In the genomic region with DNA sequence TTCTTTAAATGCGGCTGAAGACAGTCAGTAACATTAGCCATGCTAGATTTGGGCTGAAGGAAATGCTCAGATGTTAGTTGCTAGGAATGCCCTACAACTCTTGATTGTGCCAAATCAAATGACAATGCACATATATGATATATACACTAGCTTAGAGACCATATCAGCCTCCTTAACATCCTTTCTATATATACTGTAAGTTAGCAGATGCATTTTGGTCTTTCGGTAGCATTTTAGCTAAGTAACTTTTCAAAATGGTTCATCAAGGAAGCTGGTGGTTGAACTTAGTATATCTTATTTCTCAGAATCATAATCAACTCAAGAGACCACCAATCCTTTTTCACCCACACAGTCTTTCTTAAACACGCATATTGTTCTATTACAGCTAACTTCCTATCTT, we compare ENCODE assay signal across 18 cellular contexts. TPM values are rescaled to one million over a fixed set of nuclear protein-coding genes. Genes with fewer than 3 reads are reported as not detected.
DNase-seq lines count a peak whose midpoint lies in the region; ATAC-seq and TF ChIP-seq lines count a peak whose summit lies in the region.
"Had no signal": no experiment of that assay in that cellular context is flagged by ENCODE, and none has a peak within 500 bp of the region (broad histone marks: within the 10 kb centered on the region; RNA-seq: fewer than 3 reads in every experiment).

No MANE protein-coding gene starts in this region.

- no peaks in the 10 kb centered on the region for H3K27me3 ChIP-seq in dorsolateral prefrontal cortex
- H3K27me3 ChIP-seq: BLaER1 had no signal

- H3K4me3 ChIP-seq in dorsolateral prefrontal cortex: no peak overlapping the region
- H3K4me3 ChIP-seq: BLaER1, HAP-1 had no signal

- H3K4me3 Mint-ChIP-seq in activated CD4-positive, alpha-beta T cell treated with anti-CD3 and anti-CD28 coated beads for 36 hours: no peak overlapping the region
- peak overlapping the region; percentile 24 for H3K4me3 Mint-ChIP-seq in natural killer cell treated with Interleukin-12 subunit alpha and Interleukin-12 subunit beta and Interleukin-15 and Interleukin-18, amount 100 ng/mL, for 72 hours
- H3K4me3 Mint-ChIP-seq in natural killer cell: no peak overlapping the region
- H3K4me3 Mint-ChIP-seq: B cell; CD4-positive, CD25-positive, alpha-beta regulatory T cell; CD8-positive, alpha-beta T cell; HFFc6 had no signal

- no peaks in the 10 kb centered on the region for H3K9me3 Mint-ChIP-seq in activated CD4-positive, alpha-beta T cell treated with anti-CD3 and anti-CD28 coated beads for 36 hours (ENCODE audit: low read depth)
- no peaks in the 10 kb centered on the region for H3K9me3 Mint-ChIP-seq in natural killer cell treated with Interleukin-12 subunit alpha and Interleukin-12 subunit beta and Interleukin-15 and Interleukin-18, amount 100 ng/mL, for 72 hours
- no peaks in the 10 kb centered on the region for H3K9me3 Mint-ChIP-seq in natural killer cell
- H3K9me3 Mint-ChIP-seq: CD4-positive, CD25-positive, alpha-beta regulatory T cell; CD8-positive, alpha-beta T cell; HFFc6 had no signal

- H3K27me3 Mint-ChIP-seq in activated CD4-positive, alpha-beta T cell treated with anti-CD3 and anti-CD28 coated beads for 36 hours: peaks cover 23% of the 10 kb centered on the region
- peaks cover 6 to 25% of the 10 kb centered on the region in 2 donors for H3K27me3 Mint-ChIP-seq in natural killer cell treated with Interleukin-12 subunit alpha and Interleukin-12 subunit beta and Interleukin-15 and Interleukin-18, amount 100 ng/mL, for 72 hours
- H3K27me3 Mint-ChIP-seq in natural killer cell (ENCODE audit: low read depth in 2 of 2): peaks cover 7 to 14% of the 10 kb centered on the region in 2 donors

- H3K27ac Mint-ChIP-seq in activated CD4-positive, alpha-beta T cell treated with anti-CD3 and anti-CD28 coated beads for 36 hours: no peak overlapping the region
- H3K27ac Mint-ChIP-seq in natural killer cell treated with Interleukin-12 subunit alpha and Interleukin-12 subunit beta and Interleukin-15 and Interleukin-18, amount 100 ng/mL, for 72 hours: peak overlapping the region in 1 of 2 donors; percentile 71
- no peak overlapping the region for H3K27ac Mint-ChIP-seq in natural killer cell
- H3K27ac Mint-ChIP-seq: B cell; CD4-positive, CD25-positive, alpha-beta regulatory T cell; CD8-positive, alpha-beta T cell; HFFc6 had no signal

- H3K27ac ChIP-seq in dorsolateral prefrontal cortex (peak overlapping the region in 35 of 59 donors; percentile 1 to 100 (median 93)), caudate nucleus (ENCODE audit: low read depth, low read length) (no peak overlapping the region)
- H3K27ac ChIP-seq: 22Rv1, BLaER1, C4-2B had no signal

- no peaks in the 10 kb centered on the region for H3K36me3 Mint-ChIP-seq in activated CD4-positive, alpha-beta T cell treated with anti-CD3 and anti-CD28 coated beads for 36 hours (ENCODE audit: low read depth)
- no peaks in the 10 kb centered on the region for H3K36me3 Mint-ChIP-seq in natural killer cell treated with Interleukin-12 subunit alpha and Interleukin-12 subunit beta and Interleukin-15 and Interleukin-18, amount 100 ng/mL, for 72 hours
- no peaks in the 10 kb centered on the region for H3K36me3 Mint-ChIP-seq in natural killer cell
- H3K36me3 Mint-ChIP-seq: CD4-positive, CD25-positive, alpha-beta regulatory T cell; CD8-positive, alpha-beta T cell had no signal

- no peak for DNase-seq in activated CD4-positive, alpha-beta T cell treated with anti-CD3 and anti-CD28 coated beads for 36 hours
- DNase-seq in activated CD4-positive, alpha-beta T cell treated with anti-CD3 and anti-CD28 coated beads, Interleukin-2, amount 50 U/mL, for 1 hour: no peak
- no peak for DNase-seq in natural killer cell treated with Interleukin-12 subunit alpha and Interleukin-12 subunit beta and Interleukin-15 and Interleukin-18, amount 100 ng/mL, for 72 hours (ENCODE audit: low spot score)
- no peak for DNase-seq in natural killer cell
- no peak for DNase-seq in dorsolateral prefrontal cortex
- DNase-seq in caudate nucleus (lab: John Stamatoyannopoulos, UW): no peak
- DNase-seq: Caco-2; CD4-positive, CD25-positive, alpha-beta regulatory T cell; CD8-positive, alpha-beta T cell; DMS153; DND-41; GOT3; HFFc6 had no signal

- CTCF ChIA-PET in activated CD4-positive, alpha-beta T cell treated with anti-CD3 and anti-CD28 coated beads for 36 hours (lab: Charles Lee): interaction anchor here (0.7 to 1.0 kb wide), 2 partner anchors 36 to 72 kb away, joined by 4 to 5 read pairs; no protein-coding TSS in a partner anchor

- intact Hi-C loops in activated CD4-positive, alpha-beta T cell treated with anti-CD3 and anti-CD28 coated beads for 36 hours (cut with DNase I, micrococcal nuclease): loop anchor here (5.0 kb wide), 3 partner anchors 499 to 829 kb away; no protein-coding TSS in a partner anchor
- intact Hi-C loops in natural killer cell (cut with micrococcal nuclease) (loop anchor here (5.0 kb wide), 1 partner anchor 1204 kb away; no protein-coding TSS in a partner anchor), dorsolateral prefrontal cortex (cut with DNase I) (loop anchor here (5.0 to 10.0 kb wide), 2 partner anchors 719 to 1206 kb away; no protein-coding TSS in a partner anchor)

- ATAC-seq in activated CD4-positive, alpha-beta T cell treated with anti-CD3 and anti-CD28 coated beads for 36 hours: peak; percentile 6
- ATAC-seq in natural killer cell treated with Interleukin-12 subunit alpha and Interleukin-12 subunit beta and Interleukin-15 and Interleukin-18, amount 100 ng/mL, for 72 hours: peak in 1 of 2 donors; percentile 69
- no peak for ATAC-seq in natural killer cell
- ATAC-seq: CD8-positive, alpha-beta T cell had no signal

- POLR2A ChIA-PET in activated CD4-positive, alpha-beta T cell treated with anti-CD3 and anti-CD28 coated beads for 36 hours (lab: Charles Lee): no interaction called here

- peaks cover 37% of the 10 kb centered on the region for H3K4me1 Mint-ChIP-seq in activated CD4-positive, alpha-beta T cell treated with anti-CD3 and anti-CD28 coated beads for 36 hours
- H3K4me1 Mint-ChIP-seq in natural killer cell treated with Interleukin-12 subunit alpha and Interleukin-12 subunit beta and Interleukin-15 and Interleukin-18, amount 100 ng/mL, for 72 hours (ENCODE audit: low read depth in 2 of 2): peaks cover 0 to 13% of the 10 kb centered on the region in 2 donors
- no peaks in the 10 kb centered on the region for H3K4me1 Mint-ChIP-seq in natural killer cell
- H3K4me1 Mint-ChIP-seq: B cell had no signal

- no peak for TF ChIP-seq CTCF in natural killer cell (IDR thresholded peaks at IDR 0.05)
- no peak for TF ChIP-seq CTCF in dorsolateral prefrontal cortex (IDR thresholded peaks at IDR 0.05 in 54 of 56, conservative IDR thresholded peaks at IDR 0.05 in 2 of 56; ENCODE audit: low read depth in 1 of 56, partially characterized antibody in 56 of 56)

RNA-seq across cellular contexts. Expression of a gene that starts 14.1 kb away (rescaled TPM):
- under 1 TPM; 0.28 to 0.48 TPM for total RNA-seq in activated CD4-positive, alpha-beta T cell treated with anti-CD3 and anti-CD28 coated beads for 36 hours
- 10 to 100 TPM in 1 of 2 donors, under 1 TPM in 1; 0.14 to 11.7 TPM for total RNA-seq in natural killer cell treated with Interleukin-12 subunit alpha and Interleukin-12 subunit beta and Interleukin-15 and Interleukin-18, amount 100 ng/mL, for 72 hours
- total RNA-seq in natural killer cell (not detected), dorsolateral prefrontal cortex (10 to 100 TPM; 13.5 to 35.9 (median 25.1) TPM)
- total RNA-seq: B cell; CD4-positive, CD25-positive, alpha-beta regulatory T cell; CD8-positive, alpha-beta T cell had no signal
